Comparison of ENCODE assay signal across 1 cellular context in genomic region chrX:7084841-7085240, GRCh38.
TF ChIP-seq lines count a peak whose summit lies in the region.

No MANE protein-coding gene starts in this region.

TF ChIP-seq in GM12878, 131 proteins besides CTCF, POLR2A, EP300 and RAD21 (continued from another document):
- TF ChIP-seq ZNF384 (IDR thresholded peaks at IDR 0.05; ENCODE audit: borderline replicate concordance, low read depth, low read length) = no peak
- TF ChIP-seq PAX5 (IDR thresholded peaks at IDR 0.05; ENCODE audit: borderline replicate concordance, low read depth, low read length) = no peak
- TF ChIP-seq, protein P1, sequence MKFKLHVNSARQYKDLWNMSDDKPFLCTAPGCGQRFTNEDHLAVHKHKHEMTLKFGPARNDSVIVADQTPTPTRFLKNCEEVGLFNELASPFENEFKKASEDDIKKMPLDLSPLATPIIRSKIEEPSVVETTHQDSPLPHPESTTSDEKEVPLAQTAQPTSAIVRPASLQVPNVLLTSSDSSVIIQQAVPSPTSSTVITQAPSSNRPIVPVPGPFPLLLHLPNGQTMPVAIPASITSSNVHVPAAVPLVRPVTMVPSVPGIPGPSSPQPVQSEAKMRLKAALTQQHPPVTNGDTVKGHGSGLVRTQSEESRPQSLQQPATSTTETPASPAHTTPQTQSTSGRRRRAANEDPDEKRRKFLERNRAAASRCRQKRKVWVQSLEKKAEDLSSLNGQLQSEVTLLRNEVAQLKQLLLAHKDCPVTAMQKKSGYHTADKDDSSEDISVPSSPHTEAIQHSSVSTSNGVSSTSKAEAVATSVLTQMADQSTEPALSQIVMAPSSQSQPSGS (IDR thresholded peaks at IDR 0.05; ENCODE audit: low read length) = no peak
- TF ChIP-seq FOS (IDR thresholded peaks at IDR 0.05; ENCODE audit: borderline replicate concordance, extremely low read depth, insufficient read length) = no peak
- no peak for TF ChIP-seq SIN3A (IDR thresholded peaks at IDR 0.05; ENCODE audit: low read depth, low read length)
- no peak for TF ChIP-seq TARDBP (IDR thresholded peaks at IDR 0.05; ENCODE audit: borderline replicate concordance)
- TF ChIP-seq, protein P2, sequence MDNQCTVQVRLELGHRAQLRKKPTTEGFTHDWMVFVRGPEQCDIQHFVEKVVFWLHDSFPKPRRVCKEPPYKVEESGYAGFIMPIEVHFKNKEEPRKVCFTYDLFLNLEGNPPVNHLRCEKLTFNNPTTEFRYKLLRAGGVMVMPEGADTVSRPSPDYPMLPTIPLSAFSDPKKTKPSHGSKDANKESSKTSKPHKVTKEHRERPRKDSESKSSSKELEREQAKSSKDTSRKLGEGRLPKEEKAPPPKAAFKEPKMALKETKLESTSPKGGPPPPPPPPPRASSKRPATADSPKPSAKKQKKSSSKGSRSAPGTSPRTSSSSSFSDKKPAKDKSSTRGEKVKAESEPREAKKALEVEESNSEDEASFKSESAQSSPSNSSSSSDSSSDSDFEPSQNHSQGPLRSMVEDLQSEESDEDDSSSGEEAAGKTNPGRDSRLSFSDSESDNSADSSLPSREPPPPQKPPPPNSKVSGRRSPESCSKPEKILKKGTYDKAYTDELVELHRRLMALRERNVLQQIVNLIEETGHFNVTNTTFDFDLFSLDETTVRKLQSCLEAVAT (IDR thresholded peaks at IDR 0.05) = no peak
- no peak for TF ChIP-seq YY1 (IDR thresholded peaks at IDR 0.05; ENCODE audit: low read depth, low read length)
- TF ChIP-seq ZNF24 (IDR thresholded peaks at IDR 0.05) = no peak
- no peak for TF ChIP-seq CBX3 (IDR thresholded peaks at IDR 0.05; ENCODE audit: borderline replicate concordance, low read depth)
- TF ChIP-seq IKZF2 (IDR thresholded peaks at IDR 0.05) = no peak
- TF ChIP-seq CHD2 (IDR thresholded peaks at IDR 0.05; ENCODE audit: borderline replicate concordance, low read depth, low read length) = no peak
- TF ChIP-seq, protein P3, sequence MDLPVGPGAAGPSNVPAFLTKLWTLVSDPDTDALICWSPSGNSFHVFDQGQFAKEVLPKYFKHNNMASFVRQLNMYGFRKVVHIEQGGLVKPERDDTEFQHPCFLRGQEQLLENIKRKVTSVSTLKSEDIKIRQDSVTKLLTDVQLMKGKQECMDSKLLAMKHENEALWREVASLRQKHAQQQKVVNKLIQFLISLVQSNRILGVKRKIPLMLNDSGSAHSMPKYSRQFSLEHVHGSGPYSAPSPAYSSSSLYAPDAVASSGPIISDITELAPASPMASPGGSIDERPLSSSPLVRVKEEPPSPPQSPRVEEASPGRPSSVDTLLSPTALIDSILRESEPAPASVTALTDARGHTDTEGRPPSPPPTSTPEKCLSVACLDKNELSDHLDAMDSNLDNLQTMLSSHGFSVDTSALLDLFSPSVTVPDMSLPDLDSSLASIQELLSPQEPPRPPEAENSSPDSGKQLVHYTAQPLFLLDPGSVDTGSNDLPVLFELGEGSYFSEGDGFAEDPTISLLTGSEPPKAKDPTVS (IDR thresholded peaks at IDR 0.05; ENCODE audit: low read depth, low read length) = no peak
- no peak for TF ChIP-seq NR2F1 (conservative IDR thresholded peaks at IDR 0.05)
- TF ChIP-seq, protein P4, sequence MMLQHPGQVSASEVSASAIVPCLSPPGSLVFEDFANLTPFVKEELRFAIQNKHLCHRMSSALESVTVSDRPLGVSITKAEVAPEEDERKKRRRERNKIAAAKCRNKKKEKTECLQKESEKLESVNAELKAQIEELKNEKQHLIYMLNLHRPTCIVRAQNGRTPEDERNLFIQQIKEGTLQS (IDR thresholded peaks at IDR 0.05; ENCODE audit: borderline replicate concordance, extremely low read depth, low read depth, low read length) = no peak
